24 cellular contexts compared by ENCODE assay signal in the genomic region with DNA sequence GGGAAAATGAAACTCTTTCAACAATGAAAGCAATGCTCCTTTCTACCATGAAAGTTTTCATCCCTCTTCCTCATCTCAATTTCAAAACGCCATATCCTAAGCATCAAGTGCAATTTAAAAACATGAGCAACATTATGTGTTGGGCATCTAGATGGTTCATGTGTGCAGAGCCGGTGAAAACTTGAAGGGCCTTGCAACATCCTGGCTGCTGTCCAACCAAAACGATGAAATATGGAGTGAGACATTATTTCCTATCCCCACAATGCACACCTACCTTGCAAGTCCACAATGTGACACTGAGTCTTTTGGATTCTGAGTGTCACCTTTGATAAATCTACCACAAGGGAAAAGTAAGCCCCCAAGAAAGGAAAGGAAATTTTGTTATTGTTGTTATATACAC.
DNase-seq lines count a peak whose midpoint lies in the region; ATAC-seq and TF ChIP-seq lines count a peak whose summit lies in the region.
"Had no signal": no experiment of that assay in that cellular context is flagged by ENCODE, and none has a peak within 500 bp of the region (broad histone marks: within the 10 kb centered on the region; RNA-seq: fewer than 3 reads in every experiment).

No MANE protein-coding gene starts in this region.

- H2AFZ ChIP-seq in PC-3 (ENCODE audit: low read length) = no peak overlapping the region

- H3K9ac ChIP-seq in PC-3 (ENCODE audit: low read length) = no peak overlapping the region
- H3K9ac ChIP-seq: KMS-11 had no signal

- DNase-seq in EH (ENCODE audit: low read depth) = peak; percentile 32
- peak; percentile 50 for DNase-seq in PC-3
- peak; percentile 10 to 74 for DNase-seq in cardiac fibroblast (ENCODE audit: low read depth in 2 of 2)
- DNase-seq in foreskin keratinocyte = no peak
- no peak for DNase-seq in NCI-H2196 (lab: John Stamatoyannopoulos, UW; ENCODE audit: unreplicated experiment)
- DNase-seq in AG08396 (ENCODE audit: low spot score) = no peak
- no peak for DNase-seq in cardiac septum (ENCODE audit: low spot score)
- DNase-seq: activated CD4-positive, alpha-beta T cell treated with anti-CD3 and anti-CD28 coated beads, Interleukin-2, amount 10 ng/mL, durations not matched to agents 7 days and 5 days; activated gamma-delta T cell treated with Interleukin-2 at 50 U/mL for 16 hours; activated T-cell treated with anti-CD3 and anti-CD28 coated beads, Interleukin-2, amount 50 U/mL, for 24 hours; COR-L47; DMS53; head of caudate nucleus; MV-4-11; NCI-H146; NCI-H2107; NCI-H524; SW 1271 had no signal

- CTCF ChIA-PET in PC-3 (lab: Charles Lee) = no interaction called here

- H3K4me1 ChIP-seq in PC-3 (ENCODE audit: insufficient read depth, low read length) = peaks cover 13% of the 10 kb centered on the region
- peaks cover 15% of the 10 kb centered on the region for H3K4me1 ChIP-seq in foreskin keratinocyte

- no peak for TF ChIP-seq CTCF in PC-3 (conservative IDR thresholded peaks at IDR 0.05; ENCODE audit: low read depth, low read length)
- no peak for TF ChIP-seq CTCF in cardiac fibroblast (IDR thresholded peaks at IDR 0.05; ENCODE audit: low read depth, low read length)
- no peak for TF ChIP-seq CTCF in foreskin keratinocyte (conservative IDR thresholded peaks at IDR 0.05)

- peak; percentile 34 for ATAC-seq in PC-3
- no peak for ATAC-seq in foreskin keratinocyte
- no peak for ATAC-seq in HG02678 (IDR thresholded peaks at IDR 0.05; ENCODE audit: unreplicated experiment)
- ATAC-seq: WTC11 had no signal

- intact Hi-C loops in PC-3 (cut with micrococcal nuclease) = no loop called here
- intact Hi-C loops in cardiac septum (cut with DNase I) = no loop called here

- no peaks in the 10 kb centered on the region for H3K79me2 ChIP-seq in PC-3 (ENCODE audit: low read length)

- H3K4me2 ChIP-seq in PC-3 (ENCODE audit: low read length) = no peak overlapping the region
- H3K4me2 ChIP-seq: KMS-11 had no signal

- H3K27ac ChIP-seq in PC-3 (ENCODE audit: low read length) = peak overlapping the region; percentile 34
- peak overlapping the region; percentile 92 for H3K27ac ChIP-seq in foreskin keratinocyte
- H3K27ac ChIP-seq: coronary artery, KMS-11, thoracic aorta had no signal

- no TSS peak for BruUV-seq in PC-3 (replicated peaks; lab: Mats Ljungman, UMichigan)

- no peaks in the 10 kb centered on the region for H3F3A ChIP-seq in PC-3 (ENCODE audit: low read length, unreplicated experiment)

- H3K9me2 ChIP-seq in PC-3 (replicated peaks; ENCODE audit: low read length) = no peaks in the 10 kb centered on the region

- POLR2A ChIA-PET in PC-3 (lab: Charles Lee; ENCODE audit: unreplicated experiment) = interaction anchor here (0.6 kb wide), 1 partner anchor 108 kb away, joined by 4 read pairs; no protein-coding TSS in a partner anchor

- H3K4me3 ChIP-seq in PC-3 (ENCODE audit: low read length) (no peak overlapping the region), cardiac fibroblast (replicated peaks in 1 of 2; ENCODE audit: low read depth in 2 of 2, low read length in 2 of 2) (no peak overlapping the region)
- H3K4me3 ChIP-seq: coronary artery, lung, thoracic aorta had no signal

- H4K20me1 ChIP-seq in PC-3 (ENCODE audit: low read length) = no peaks in the 10 kb centered on the region

- no peaks in the 10 kb centered on the region for H3K36me3 ChIP-seq in PC-3 (ENCODE audit: low read depth, low read length)
- H3K36me3 ChIP-seq: thoracic aorta had no signal

- no peaks in the 10 kb centered on the region for H3K27me3 ChIP-seq in PC-3 (ENCODE audit: low read length)
- no peaks in the 10 kb centered on the region for H3K27me3 ChIP-seq in foreskin keratinocyte

- H3K9me3 ChIP-seq in PC-3 (ENCODE audit: low read length) = no peaks in the 10 kb centered on the region
- H3K9me3 ChIP-seq: thoracic aorta had no signal

Comparison
In these comparisons a context has a peak if more than half of its experiments do, and no peak if none do; other contexts are left out.
1. DNase-seq: peak in EH (single experiment), PC-3 (single experiment) and cardiac fibroblast (2 of 2); none in foreskin keratinocyte (0 of 2), NCI-H2196 (single experiment), AG08396 (single experiment) and cardiac septum (single experiment).